ENCODE assay signal across 15 cellular contexts in genomic region chr4:102453827-102454226, GRCh38. TPM values are rescaled to one million over a fixed set of nuclear protein-coding genes. Genes with fewer than 3 reads are reported as not detected.
DNase-seq lines count a peak whose midpoint lies in the region; ATAC-seq and TF ChIP-seq lines count a peak whose summit lies in the region.
"Had no signal": no experiment of that assay in that cellular context is flagged by ENCODE, and none has a peak within 500 bp of the region (broad histone marks: within the 10 kb centered on the region; RNA-seq: fewer than 3 reads in every experiment).

No MANE protein-coding gene starts in this region.

- peak overlapping the region; percentile 0 for H3K27ac Mint-ChIP-seq in activated T-cell treated with anti-CD3 and anti-CD28 coated beads, Interleukin-2, amount 50 U/mL, for 24 hours
- peak overlapping the region; percentile 25 for H3K27ac Mint-ChIP-seq in activated B cell treated with CpG ODN at 0.5 μM for 24 hours
- H3K27ac Mint-ChIP-seq in stimulated activated naive B cell treated with anti-CD40 and anti-IgM and Interleukin-4, amounts not matched to agents 10 μg/mL and 1 μg/mL and 100 μg/mL, for 72 hours = peak overlapping the region; percentile 89
- H3K27ac Mint-ChIP-seq: CD4-positive, alpha-beta T cell; IgD-negative memory B cell had no signal

- no peak for TF ChIP-seq CTCF in Loucy (conservative IDR thresholded peaks at IDR 0.05; ENCODE audit: low read length)
- TF ChIP-seq CTCF in activated B cell treated with CpG ODN at 0.5 μM for 24 hours (IDR thresholded peaks at IDR 0.05) = no peak

- H3K9me2 ChIP-seq in Loucy (replicated peaks; ENCODE audit: low read depth, low read length) = no peaks in the 10 kb centered on the region

- no peaks in the 10 kb centered on the region for H3K27me3 ChIP-seq in Loucy (ENCODE audit: insufficient read depth, low read length, poor library complexity, severe bottlenecking)
- no peaks in the 10 kb centered on the region for H3K27me3 ChIP-seq in SJCRH30

- peaks cover 56% of the 10 kb centered on the region for H3K4me1 Mint-ChIP-seq in activated T-cell treated with anti-CD3 and anti-CD28 coated beads, Interleukin-2, amount 50 U/mL, for 24 hours (ENCODE audit: low read depth)
- peaks cover 21% of the 10 kb centered on the region for H3K4me1 Mint-ChIP-seq in activated B cell treated with CpG ODN at 0.5 μM for 24 hours
- H3K4me1 Mint-ChIP-seq in stimulated activated naive B cell treated with anti-CD40 and anti-IgM and Interleukin-4, amounts not matched to agents 10 μg/mL and 1 μg/mL and 100 μg/mL, for 72 hours = peaks cover 30 to 58% of the 10 kb centered on the region in 2 donors

- H3K79me2 ChIP-seq in Loucy (ENCODE audit: insufficient read depth, low read length) = no peaks in the 10 kb centered on the region

- H2AFZ ChIP-seq in Loucy (ENCODE audit: low read length) = 0 out of 2 replicates have a peak overlapping the region, but pooled peaks have one; percentile 8

- H3K4me3 Mint-ChIP-seq in activated T-cell treated with anti-CD3 and anti-CD28 coated beads, Interleukin-2, amount 50 U/mL, for 24 hours = no peak overlapping the region
- no peak overlapping the region for H3K4me3 Mint-ChIP-seq in activated B cell treated with CpG ODN at 0.5 μM for 24 hours
- H3K4me3 Mint-ChIP-seq in stimulated activated naive B cell treated with anti-CD40 and anti-IgM and Interleukin-4, amounts not matched to agents 10 μg/mL and 1 μg/mL and 100 μg/mL, for 72 hours = peak overlapping the region; percentile 35 to 62
- H3K4me3 Mint-ChIP-seq: CD4-positive, alpha-beta T cell; IgD-negative memory B cell had no signal

- no peak overlapping the region for H3K9ac ChIP-seq in Loucy (ENCODE audit: low read depth, low read length, poor library complexity, severe bottlenecking)

- H3K27ac ChIP-seq in SJCRH30 = no peak overlapping the region

- POLR2A ChIA-PET in activated B cell treated with CpG ODN at 0.5 μM for 24 hours (lab: Charles Lee) = interaction anchor here (0.6 to 0.7 kb wide), 2 partner anchors 109 to 163 kb away, joined by 3 read pairs; no protein-coding TSS in a partner anchor

- no peak for DNase-seq in activated T-cell treated with anti-CD3 and anti-CD28 coated beads, Interleukin-2, amount 50 U/mL, for 24 hours
- DNase-seq in activated T-cell treated with anti-CD3 and anti-CD28 coated beads for 4 hours = no peak
- DNase-seq in activated B cell treated with CpG ODN at 0.5 μM for 24 hours = no peak
- DNase-seq in stimulated activated naive B cell treated with anti-CD40 and anti-IgM and Interleukin-4, amounts not matched to agents 10 μg/mL and 1 μg/mL and 100 μg/mL, for 72 hours = no peak
- DNase-seq in GDM1 (lab: John Stamatoyannopoulos, UW) = no peak
- DNase-seq in DMS 273 (lab: John Stamatoyannopoulos, UW; ENCODE audit: unreplicated experiment) = no peak
- no peak for DNase-seq in SJCRH30
- DNase-seq: 8988T; C1 segment of cervical spinal cord; Calu3; CD4-positive, alpha-beta T cell; DMS79 treated with DMSO at 0.1 percent for 48 hours; EL had no signal

- CTCF ChIA-PET in activated B cell treated with CpG ODN at 0.5 μM for 24 hours (lab: Charles Lee) = no interaction called here

- no peaks in the 10 kb centered on the region for H3K27me3 Mint-ChIP-seq in activated T-cell treated with anti-CD3 and anti-CD28 coated beads, Interleukin-2, amount 50 U/mL, for 24 hours
- H3K27me3 Mint-ChIP-seq in activated B cell treated with CpG ODN at 0.5 μM for 24 hours = peaks cover 3% of the 10 kb centered on the region
- peaks cover 0 to 11% of the 10 kb centered on the region in 2 donors for H3K27me3 Mint-ChIP-seq in stimulated activated naive B cell treated with anti-CD40 and anti-IgM and Interleukin-4, amounts not matched to agents 10 μg/mL and 1 μg/mL and 100 μg/mL, for 72 hours
- H3K27me3 Mint-ChIP-seq: CD4-positive, alpha-beta T cell; IgD-negative memory B cell had no signal

- H3K36me3 ChIP-seq in Loucy (ENCODE audit: insufficient read depth, low read length) = no peaks in the 10 kb centered on the region
- H3K36me3 ChIP-seq in SJCRH30 = no peaks in the 10 kb centered on the region

- H3K9me3 ChIP-seq in Loucy (ENCODE audit: insufficient read depth, low read depth, low read length) (no peaks in the 10 kb centered on the region), SJCRH30 (replicated peaks) (no peaks in the 10 kb centered on the region)

- intact Hi-C loops in activated B cell treated with CpG ODN at 0.5 μM for 24 hours (cut with micrococcal nuclease) = loop anchor here (5.0 kb wide), 1 partner anchor 73 kb away; no protein-coding TSS in a partner anchor

- no peak overlapping the region for H3K4me2 ChIP-seq in Loucy (ENCODE audit: low read depth, low read length, poor library complexity, severe bottlenecking)

- no peak for ATAC-seq in activated B cell treated with CpG ODN at 0.5 μM for 24 hours (ENCODE audit: low read depth)
- peak; percentile 60 to 74 for ATAC-seq in stimulated activated naive B cell treated with anti-CD40 and anti-IgM and Interleukin-4, amounts not matched to agents 10 μg/mL and 1 μg/mL and 100 μg/mL, for 72 hours (replicated peaks)

- no peaks in the 10 kb centered on the region for H3K36me3 Mint-ChIP-seq in activated T-cell treated with anti-CD3 and anti-CD28 coated beads, Interleukin-2, amount 50 U/mL, for 24 hours (ENCODE audit: low read depth)
- H3K36me3 Mint-ChIP-seq in activated B cell treated with CpG ODN at 0.5 μM for 24 hours (ENCODE audit: low read depth) = no peaks in the 10 kb centered on the region
- H3K36me3 Mint-ChIP-seq in stimulated activated naive B cell treated with anti-CD40 and anti-IgM and Interleukin-4, amounts not matched to agents 10 μg/mL and 1 μg/mL and 100 μg/mL, for 72 hours = no peaks in the 10 kb centered on the region

- H3K4me1 ChIP-seq in Loucy (ENCODE audit: insufficient read depth, low read length, poor library complexity, severe bottlenecking) = peaks cover 9% of the 10 kb centered on the region
- H3K4me1 ChIP-seq in SJCRH30 = no peaks in the 10 kb centered on the region

- no peaks in the 10 kb centered on the region for H3F3A ChIP-seq in Loucy (ENCODE audit: low read depth)

- H3K4me3 ChIP-seq in Loucy (ENCODE audit: low read length, poor library complexity, severe bottlenecking) (no peak overlapping the region), SJCRH30 (no peak overlapping the region)

- H4K20me1 ChIP-seq in Loucy (ENCODE audit: insufficient read depth, low read length, poor library complexity, severe bottlenecking) = no peaks in the 10 kb centered on the region

- no peaks in the 10 kb centered on the region for H3K9me3 Mint-ChIP-seq in activated T-cell treated with anti-CD3 and anti-CD28 coated beads, Interleukin-2, amount 50 U/mL, for 24 hours
- no peaks in the 10 kb centered on the region for H3K9me3 Mint-ChIP-seq in activated B cell treated with CpG ODN at 0.5 μM for 24 hours
- peaks cover 0 to 6% of the 10 kb centered on the region in 2 donors for H3K9me3 Mint-ChIP-seq in stimulated activated naive B cell treated with anti-CD40 and anti-IgM and Interleukin-4, amounts not matched to agents 10 μg/mL and 1 μg/mL and 100 μg/mL, for 72 hours
- H3K9me3 Mint-ChIP-seq: CD4-positive, alpha-beta T cell had no signal

RNA-seq across cellular contexts. Expression of gene NFKB1, which starts 47.3 kb away (rescaled TPM):
- 274 and 308 TPM in 2 replicates for total RNA-seq in activated B cell treated with CpG ODN at 0.5 μM for 24 hours
- total RNA-seq in SJCRH30 (2014; rRNA removed; shearing (Covaris generic)) = 33.6 and 34.2 TPM in 2 replicates

Comparison
In these comparisons a context has a peak if more than half of its experiments do, and no peak if none do; other contexts are left out.
1. H3K27ac Mint-ChIP-seq: peak in every context shown above with its lines; median percentile 89 in stimulated activated naive B cell treated with anti-CD40 and anti-IgM and Interleukin-4, amounts not matched to agents 10 μg/mL and 1 μg/mL and 100 μg/mL, for 72 hours; 25 in activated B cell treated with CpG ODN at 0.5 μM for 24 hours; 0 in activated T-cell treated with anti-CD3 and anti-CD28 coated beads, Interleukin-2, amount 50 U/mL, for 24 hours.
2. H3K4me3 Mint-ChIP-seq: peak in stimulated activated naive B cell treated with anti-CD40 and anti-IgM and Interleukin-4, amounts not matched to agents 10 μg/mL and 1 μg/mL and 100 μg/mL, for 72 hours (2 of 2); none in activated T-cell treated with anti-CD3 and anti-CD28 coated beads, Interleukin-2, amount 50 U/mL, for 24 hours (single experiment) and activated B cell treated with CpG ODN at 0.5 μM for 24 hours (single experiment).